Comparison of ENCODE assay signal across 1 cellular context in the genomic region with DNA sequence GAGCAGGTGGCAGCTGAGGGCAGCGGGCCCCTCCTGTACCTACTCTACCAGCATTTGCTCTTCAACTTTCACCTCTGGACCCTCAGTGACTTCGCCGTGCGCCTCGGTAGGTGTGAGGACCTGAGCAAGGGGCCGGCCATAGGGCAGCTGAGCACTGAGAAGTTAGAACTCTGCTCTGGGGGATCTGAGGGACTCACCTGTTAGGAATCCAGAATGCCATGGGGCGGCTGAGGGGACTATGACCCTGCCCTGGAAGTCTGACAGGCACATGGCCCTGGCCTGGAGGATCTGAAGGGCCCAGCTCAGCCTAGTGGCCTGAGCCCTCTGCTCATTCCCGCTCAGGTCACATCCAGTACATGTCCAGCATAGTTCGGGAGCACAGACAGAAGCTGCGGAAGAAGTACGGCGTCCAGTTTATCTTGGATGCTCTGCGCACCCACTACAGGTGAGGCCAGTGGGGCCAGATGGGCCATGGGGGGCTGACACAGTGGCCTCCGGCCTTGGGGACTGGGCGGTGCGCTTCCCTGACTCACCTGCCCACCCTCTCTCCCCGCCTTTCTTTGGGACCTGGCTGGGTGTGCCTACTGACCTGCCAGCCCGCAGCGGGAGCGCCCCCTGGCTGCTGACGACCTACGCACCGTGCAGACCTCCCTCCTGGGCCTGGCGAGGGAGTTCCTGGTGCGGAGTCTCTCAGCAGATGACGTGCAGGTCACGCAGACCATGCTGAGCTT.
A peak's percentile ranks its signal among the peaks of the same experiment; 100 is the strongest.
TF ChIP-seq lines count a peak whose summit lies in the region.

No MANE protein-coding gene starts in this region.

TF ChIP-seq in K562, 482 proteins besides CTCF, POLR2A, EP300 and RAD21 (continued from another document):
- TF ChIP-seq, protein P1, sequence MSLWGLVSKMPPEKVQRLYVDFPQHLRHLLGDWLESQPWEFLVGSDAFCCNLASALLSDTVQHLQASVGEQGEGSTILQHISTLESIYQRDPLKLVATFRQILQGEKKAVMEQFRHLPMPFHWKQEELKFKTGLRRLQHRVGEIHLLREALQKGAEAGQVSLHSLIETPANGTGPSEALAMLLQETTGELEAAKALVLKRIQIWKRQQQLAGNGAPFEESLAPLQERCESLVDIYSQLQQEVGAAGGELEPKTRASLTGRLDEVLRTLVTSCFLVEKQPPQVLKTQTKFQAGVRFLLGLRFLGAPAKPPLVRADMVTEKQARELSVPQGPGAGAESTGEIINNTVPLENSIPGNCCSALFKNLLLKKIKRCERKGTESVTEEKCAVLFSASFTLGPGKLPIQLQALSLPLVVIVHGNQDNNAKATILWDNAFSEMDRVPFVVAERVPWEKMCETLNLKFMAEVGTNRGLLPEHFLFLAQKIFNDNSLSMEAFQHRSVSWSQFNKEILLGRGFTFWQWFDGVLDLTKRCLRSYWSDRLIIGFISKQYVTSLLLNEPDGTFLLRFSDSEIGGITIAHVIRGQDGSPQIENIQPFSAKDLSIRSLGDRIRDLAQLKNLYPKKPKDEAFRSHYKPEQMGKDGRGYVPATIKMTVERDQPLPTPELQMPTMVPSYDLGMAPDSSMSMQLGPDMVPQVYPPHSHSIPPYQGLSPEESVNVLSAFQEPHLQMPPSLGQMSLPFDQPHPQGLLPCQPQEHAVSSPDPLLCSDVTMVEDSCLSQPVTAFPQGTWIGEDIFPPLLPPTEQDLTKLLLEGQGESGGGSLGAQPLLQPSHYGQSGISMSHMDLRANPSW (CRISPR knock-in tag; IDR thresholded peaks at IDR 0.05) = 0 out of 2 replicates have a peak, but pooled peaks have one; percentile 11
- TF ChIP-seq KDM1A (IDR thresholded peaks at IDR 0.05) (no peak), CREB1 (IDR thresholded peaks at IDR 0.05) (peak; percentile 36; the same call in 1 of the 2 replicates), CREB1 (CRISPR knock-in tag; IDR thresholded peaks at IDR 0.05) (peak; percentile 47; the same call in 1 of the 2 replicates), CBX3 (IDR thresholded peaks at IDR 0.05; ENCODE audit: borderline replicate concordance in 1 of 2, low read length in 2 of 2) (no peak), STAG1 (CRISPR knock-in tag; IDR thresholded peaks at IDR 0.05; ENCODE audit: borderline replicate concordance) (peak; percentile 80; the same call in 1 of the 2 replicates), ZFP30 (CRISPR knock-in tag; IDR thresholded peaks at IDR 0.05; ENCODE audit: borderline replicate concordance) (no peak), SMC3 (conservative IDR thresholded peaks at IDR 0.05; ENCODE audit: insufficient read depth, low read depth, low read length) (peak; percentile 98), MYNN (IDR thresholded peaks at IDR 0.05) (peak; percentile 84; the same call in 1 of the 2 replicates), MYNN (CRISPR knock-in tag; IDR thresholded peaks at IDR 0.05) (no peak), PHF8 (IDR thresholded peaks at IDR 0.05; ENCODE audit: borderline replicate concordance, low read length) (no peak), RB1 (IDR thresholded peaks at IDR 0.05; ENCODE audit: low read depth) (peak; percentile 80), ZNF384 (IDR thresholded peaks at IDR 0.05; ENCODE audit: low read depth, low read length) (no peak), BMI1 (IDR thresholded peaks at IDR 0.05; ENCODE audit: low read length) (no peak), BCL6 (CRISPR knock-in tag; IDR thresholded peaks at IDR 0.05) (no peak), ZNF217 (CRISPR knock-in tag; IDR thresholded peaks at IDR 0.05) (no peak), RUNX1 (IDR thresholded peaks at IDR 0.05; ENCODE audit: low read depth) (no peak), GABPB1 (CRISPR knock-in tag; IDR thresholded peaks at IDR 0.05) (peak; percentile 72; the same call in 1 of the 2 replicates), TARDBP (IDR thresholded peaks at IDR 0.05) (no peak), CTBP1 (IDR thresholded peaks at IDR 0.05; ENCODE audit: borderline replicate concordance) (peak; percentile 63), GATAD2A (IDR thresholded peaks at IDR 0.05) (no peak), FOXA3 (CRISPR knock-in tag; conservative IDR thresholded peaks at IDR 0.05 in 1 of 2, IDR thresholded peaks at IDR 0.05 in 1 of 2) (no peak), MAFF (IDR thresholded peaks at IDR 0.05; ENCODE audit: low read length) (no peak), EWSR1 (IDR thresholded peaks at IDR 0.05; ENCODE audit: borderline replicate concordance, low read depth, partially characterized antibody) (no peak), ZNF445 (CRISPR knock-in tag; IDR thresholded peaks at IDR 0.05; ENCODE audit: low read depth) (no peak), CCNT2 (IDR thresholded peaks at IDR 0.05; ENCODE audit: borderline replicate concordance, extremely low read depth, insufficient read length, low read depth, low read length) (no peak), ETV5 (CRISPR knock-in tag; IDR thresholded peaks at IDR 0.05; ENCODE audit: low read depth) (no peak), EP400 (IDR thresholded peaks at IDR 0.05) (no peak), HNRNPUL1 (IDR thresholded peaks at IDR 0.05; ENCODE audit: low read length) (no peak), NR4A1 (CRISPR knock-in tag; IDR thresholded peaks at IDR 0.05) (no peak), NR4A1 (tag; IDR thresholded peaks at IDR 0.05) (no peak), RBM14 (IDR thresholded peaks at IDR 0.05; ENCODE audit: borderline replicate concordance, insufficient read depth, low read depth, low read length) (no peak)
- TF ChIP-seq, protein P2, sequence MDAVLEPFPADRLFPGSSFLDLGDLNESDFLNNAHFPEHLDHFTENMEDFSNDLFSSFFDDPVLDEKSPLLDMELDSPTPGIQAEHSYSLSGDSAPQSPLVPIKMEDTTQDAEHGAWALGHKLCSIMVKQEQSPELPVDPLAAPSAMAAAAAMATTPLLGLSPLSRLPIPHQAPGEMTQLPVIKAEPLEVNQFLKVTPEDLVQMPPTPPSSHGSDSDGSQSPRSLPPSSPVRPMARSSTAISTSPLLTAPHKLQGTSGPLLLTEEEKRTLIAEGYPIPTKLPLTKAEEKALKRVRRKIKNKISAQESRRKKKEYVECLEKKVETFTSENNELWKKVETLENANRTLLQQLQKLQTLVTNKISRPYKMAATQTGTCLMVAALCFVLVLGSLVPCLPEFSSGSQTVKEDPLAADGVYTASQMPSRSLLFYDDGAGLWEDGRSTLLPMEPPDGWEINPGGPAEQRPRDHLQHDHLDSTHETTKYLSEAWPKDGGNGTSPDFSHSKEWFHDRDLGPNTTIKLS (IDR thresholded peaks at IDR 0.05; ENCODE audit: borderline replicate concordance, low read depth) = no peak
- TF ChIP-seq, protein P3, sequence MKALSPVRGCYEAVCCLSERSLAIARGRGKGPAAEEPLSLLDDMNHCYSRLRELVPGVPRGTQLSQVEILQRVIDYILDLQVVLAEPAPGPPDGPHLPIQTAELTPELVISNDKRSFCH (CRISPR knock-in tag; IDR thresholded peaks at IDR 0.05) = no peak
- TF ChIP-seq, protein P3 (tag; IDR thresholded peaks at IDR 0.05) = no peak
- TF ChIP-seq, protein P4, sequence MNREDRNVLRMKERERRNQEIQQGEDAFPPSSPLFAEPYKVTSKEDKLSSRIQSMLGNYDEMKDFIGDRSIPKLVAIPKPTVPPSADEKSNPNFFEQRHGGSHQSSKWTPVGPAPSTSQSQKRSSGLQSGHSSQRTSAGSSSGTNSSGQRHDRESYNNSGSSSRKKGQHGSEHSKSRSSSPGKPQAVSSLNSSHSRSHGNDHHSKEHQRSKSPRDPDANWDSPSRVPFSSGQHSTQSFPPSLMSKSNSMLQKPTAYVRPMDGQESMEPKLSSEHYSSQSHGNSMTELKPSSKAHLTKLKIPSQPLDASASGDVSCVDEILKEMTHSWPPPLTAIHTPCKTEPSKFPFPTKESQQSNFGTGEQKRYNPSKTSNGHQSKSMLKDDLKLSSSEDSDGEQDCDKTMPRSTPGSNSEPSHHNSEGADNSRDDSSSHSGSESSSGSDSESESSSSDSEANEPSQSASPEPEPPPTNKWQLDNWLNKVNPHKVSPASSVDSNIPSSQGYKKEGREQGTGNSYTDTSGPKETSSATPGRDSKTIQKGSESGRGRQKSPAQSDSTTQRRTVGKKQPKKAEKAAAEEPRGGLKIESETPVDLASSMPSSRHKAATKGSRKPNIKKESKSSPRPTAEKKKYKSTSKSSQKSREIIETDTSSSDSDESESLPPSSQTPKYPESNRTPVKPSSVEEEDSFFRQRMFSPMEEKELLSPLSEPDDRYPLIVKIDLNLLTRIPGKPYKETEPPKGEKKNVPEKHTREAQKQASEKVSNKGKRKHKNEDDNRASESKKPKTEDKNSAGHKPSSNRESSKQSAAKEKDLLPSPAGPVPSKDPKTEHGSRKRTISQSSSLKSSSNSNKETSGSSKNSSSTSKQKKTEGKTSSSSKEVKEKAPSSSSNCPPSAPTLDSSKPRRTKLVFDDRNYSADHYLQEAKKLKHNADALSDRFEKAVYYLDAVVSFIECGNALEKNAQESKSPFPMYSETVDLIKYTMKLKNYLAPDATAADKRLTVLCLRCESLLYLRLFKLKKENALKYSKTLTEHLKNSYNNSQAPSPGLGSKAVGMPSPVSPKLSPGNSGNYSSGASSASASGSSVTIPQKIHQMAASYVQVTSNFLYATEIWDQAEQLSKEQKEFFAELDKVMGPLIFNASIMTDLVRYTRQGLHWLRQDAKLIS (CRISPR knock-in tag; IDR thresholded peaks at IDR 0.05) = no peak
- TF ChIP-seq, protein P5, sequence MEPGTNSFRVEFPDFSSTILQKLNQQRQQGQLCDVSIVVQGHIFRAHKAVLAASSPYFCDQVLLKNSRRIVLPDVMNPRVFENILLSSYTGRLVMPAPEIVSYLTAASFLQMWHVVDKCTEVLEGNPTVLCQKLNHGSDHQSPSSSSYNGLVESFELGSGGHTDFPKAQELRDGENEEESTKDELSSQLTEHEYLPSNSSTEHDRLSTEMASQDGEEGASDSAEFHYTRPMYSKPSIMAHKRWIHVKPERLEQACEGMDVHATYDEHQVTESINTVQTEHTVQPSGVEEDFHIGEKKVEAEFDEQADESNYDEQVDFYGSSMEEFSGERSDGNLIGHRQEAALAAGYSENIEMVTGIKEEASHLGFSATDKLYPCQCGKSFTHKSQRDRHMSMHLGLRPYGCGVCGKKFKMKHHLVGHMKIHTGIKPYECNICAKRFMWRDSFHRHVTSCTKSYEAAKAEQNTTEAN (CRISPR knock-in tag; IDR thresholded peaks at IDR 0.05) = no peak
- TF ChIP-seq, protein P6, sequence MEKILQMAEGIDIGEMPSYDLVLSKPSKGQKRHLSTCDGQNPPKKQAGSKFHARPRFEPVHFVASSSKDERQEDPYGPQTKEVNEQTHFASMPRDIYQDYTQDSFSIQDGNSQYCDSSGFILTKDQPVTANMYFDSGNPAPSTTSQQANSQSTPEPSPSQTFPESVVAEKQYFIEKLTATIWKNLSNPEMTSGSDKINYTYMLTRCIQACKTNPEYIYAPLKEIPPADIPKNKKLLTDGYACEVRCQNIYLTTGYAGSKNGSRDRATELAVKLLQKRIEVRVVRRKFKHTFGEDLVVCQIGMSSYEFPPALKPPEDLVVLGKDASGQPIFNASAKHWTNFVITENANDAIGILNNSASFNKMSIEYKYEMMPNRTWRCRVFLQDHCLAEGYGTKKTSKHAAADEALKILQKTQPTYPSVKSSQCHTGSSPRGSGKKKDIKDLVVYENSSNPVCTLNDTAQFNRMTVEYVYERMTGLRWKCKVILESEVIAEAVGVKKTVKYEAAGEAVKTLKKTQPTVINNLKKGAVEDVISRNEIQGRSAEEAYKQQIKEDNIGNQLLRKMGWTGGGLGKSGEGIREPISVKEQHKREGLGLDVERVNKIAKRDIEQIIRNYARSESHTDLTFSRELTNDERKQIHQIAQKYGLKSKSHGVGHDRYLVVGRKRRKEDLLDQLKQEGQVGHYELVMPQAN (IDR thresholded peaks at IDR 0.05; ENCODE audit: borderline replicate concordance) = no peak
- TF ChIP-seq, protein P7, sequence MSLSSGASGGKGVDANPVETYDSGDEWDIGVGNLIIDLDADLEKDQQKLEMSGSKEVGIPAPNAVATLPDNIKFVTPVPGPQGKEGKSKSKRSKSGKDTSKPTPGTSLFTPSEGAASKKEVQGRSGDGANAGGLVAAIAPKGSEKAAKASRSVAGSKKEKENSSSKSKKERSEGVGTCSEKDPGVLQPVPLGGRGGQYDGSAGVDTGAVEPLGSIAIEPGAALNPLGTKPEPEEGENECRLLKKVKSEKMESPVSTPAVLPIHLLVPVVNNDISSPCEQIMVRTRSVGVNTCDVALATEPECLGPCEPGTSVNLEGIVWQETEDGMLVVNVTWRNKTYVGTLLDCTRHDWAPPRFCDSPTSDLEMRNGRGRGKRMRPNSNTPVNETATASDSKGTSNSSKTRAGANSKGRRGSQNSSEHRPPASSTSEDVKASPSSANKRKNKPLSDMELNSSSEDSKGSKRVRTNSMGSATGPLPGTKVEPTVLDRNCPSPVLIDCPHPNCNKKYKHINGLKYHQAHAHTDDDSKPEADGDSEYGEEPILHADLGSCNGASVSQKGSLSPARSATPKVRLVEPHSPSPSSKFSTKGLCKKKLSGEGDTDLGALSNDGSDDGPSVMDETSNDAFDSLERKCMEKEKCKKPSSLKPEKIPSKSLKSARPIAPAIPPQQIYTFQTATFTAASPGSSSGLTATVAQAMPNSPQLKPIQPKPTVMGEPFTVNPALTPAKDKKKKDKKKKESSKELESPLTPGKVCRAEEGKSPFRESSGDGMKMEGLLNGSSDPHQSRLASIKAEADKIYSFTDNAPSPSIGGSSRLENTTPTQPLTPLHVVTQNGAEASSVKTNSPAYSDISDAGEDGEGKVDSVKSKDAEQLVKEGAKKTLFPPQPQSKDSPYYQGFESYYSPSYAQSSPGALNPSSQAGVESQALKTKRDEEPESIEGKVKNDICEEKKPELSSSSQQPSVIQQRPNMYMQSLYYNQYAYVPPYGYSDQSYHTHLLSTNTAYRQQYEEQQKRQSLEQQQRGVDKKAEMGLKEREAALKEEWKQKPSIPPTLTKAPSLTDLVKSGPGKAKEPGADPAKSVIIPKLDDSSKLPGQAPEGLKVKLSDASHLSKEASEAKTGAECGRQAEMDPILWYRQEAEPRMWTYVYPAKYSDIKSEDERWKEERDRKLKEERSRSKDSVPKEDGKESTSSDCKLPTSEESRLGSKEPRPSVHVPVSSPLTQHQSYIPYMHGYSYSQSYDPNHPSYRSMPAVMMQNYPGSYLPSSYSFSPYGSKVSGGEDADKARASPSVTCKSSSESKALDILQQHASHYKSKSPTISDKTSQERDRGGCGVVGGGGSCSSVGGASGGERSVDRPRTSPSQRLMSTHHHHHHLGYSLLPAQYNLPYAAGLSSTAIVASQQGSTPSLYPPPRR (CRISPR knock-in tag; IDR thresholded peaks at IDR 0.05; ENCODE audit: borderline replicate concordance) = no peak
- TF ChIP-seq, protein P8, sequence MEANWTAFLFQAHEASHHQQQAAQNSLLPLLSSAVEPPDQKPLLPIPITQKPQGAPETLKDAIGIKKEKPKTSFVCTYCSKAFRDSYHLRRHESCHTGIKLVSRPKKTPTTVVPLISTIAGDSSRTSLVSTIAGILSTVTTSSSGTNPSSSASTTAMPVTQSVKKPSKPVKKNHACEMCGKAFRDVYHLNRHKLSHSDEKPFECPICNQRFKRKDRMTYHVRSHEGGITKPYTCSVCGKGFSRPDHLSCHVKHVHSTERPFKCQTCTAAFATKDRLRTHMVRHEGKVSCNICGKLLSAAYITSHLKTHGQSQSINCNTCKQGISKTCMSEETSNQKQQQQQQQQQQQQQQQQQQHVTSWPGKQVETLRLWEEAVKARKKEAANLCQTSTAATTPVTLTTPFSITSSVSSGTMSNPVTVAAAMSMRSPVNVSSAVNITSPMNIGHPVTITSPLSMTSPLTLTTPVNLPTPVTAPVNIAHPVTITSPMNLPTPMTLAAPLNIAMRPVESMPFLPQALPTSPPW (CRISPR knock-in tag; IDR thresholded peaks at IDR 0.05) = peak; percentile 40; the same call in 1 of the 2 replicates
